Comparison of ENCODE assay signal across 8 cellular contexts in the genomic region with DNA sequence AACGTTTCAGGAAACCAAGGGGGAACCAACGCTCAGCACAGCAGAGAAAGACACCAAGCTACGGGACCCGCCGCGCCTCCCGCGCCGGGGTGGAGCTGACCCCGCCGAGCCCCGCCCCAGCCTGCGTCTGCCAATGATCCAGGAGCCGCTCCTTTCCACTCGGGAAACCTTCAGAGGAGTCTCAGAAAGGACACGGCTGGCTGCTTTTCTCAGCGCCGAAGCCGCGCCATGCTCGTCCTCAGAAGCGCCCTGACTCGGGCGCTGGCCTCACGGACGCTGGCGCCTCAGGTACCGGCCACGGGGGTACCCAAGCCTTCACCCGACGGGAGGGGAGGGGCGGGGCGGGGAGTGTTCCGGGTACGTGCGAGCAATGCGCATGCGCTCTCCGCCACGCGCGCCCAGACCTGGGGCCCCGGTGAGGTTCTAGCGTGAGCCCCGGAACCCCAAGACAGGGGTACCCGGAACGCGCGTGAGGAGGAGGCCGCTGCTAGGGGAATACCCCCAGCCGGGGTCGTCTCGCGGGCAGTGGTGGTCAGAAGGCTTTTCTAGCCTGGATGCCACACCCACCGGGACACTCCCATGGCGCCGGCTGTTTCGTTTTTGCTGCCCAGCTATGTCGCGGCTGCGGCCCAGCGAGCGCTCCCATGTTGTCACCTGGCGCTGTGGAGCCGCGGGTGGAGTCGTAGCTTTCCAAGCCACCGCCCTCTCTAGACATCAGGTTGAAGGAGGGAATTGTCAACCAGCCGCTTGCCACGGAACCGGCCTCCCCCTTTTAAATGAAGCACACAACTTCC. TPM values are rescaled to one million over a fixed set of nuclear protein-coding genes. Genes with fewer than 3 reads are reported as not detected.
DNase-seq lines count a peak whose midpoint lies in the region; ATAC-seq and TF ChIP-seq lines count a peak whose summit lies in the region.

A gene (plus strand): TSS at position 119 of the 794 bp plus-strand sequence. CDS start 110 bp downstream, at position 229.

- H3K4me2 ChIP-seq in PC-9 = peak within 1 kb of the TSS; percentile 97

- H3K27ac ChIP-seq in HUES64 (ENCODE audit: low read depth, low read length) (no peak within 1 kb of the TSS), PC-9 (peak within 1 kb of the TSS; percentile 47)

- peak; percentile 36 for DNase-seq in DMS114 treated with DMSO at 0.1 percent for 48 hours (lab: John Stamatoyannopoulos, UW; ENCODE audit: unreplicated experiment)
- peak; percentile 71 to 87 for DNase-seq in PC-9
- DNase-seq in activated T-cell treated with anti-CD3 and anti-CD28 coated beads, Interleukin-2, amount 50 U/mL, for 1 hour = peak; percentile 93
- DNase-seq in epithelial cell of proximal tubule (ENCODE audit: low read depth) = no peak
- DNase-seq in stimulated activated CD8-positive, alpha-beta memory T cell treated with anti-CD3 and anti-CD28 coated beads, Interleukin-4, amount 100 ng/mL, for 48 hours = peak; percentile 90

- WGBS in HUES64 = under 1% methylated on average over 71 of the region's 71 CpGs

- ATAC-seq in GM21515 (IDR thresholded peaks at IDR 0.05; ENCODE audit: unreplicated experiment) = peak; percentile 89

- BruUV-seq in PC-9 (replicated peaks; lab: Mats Ljungman, UMichigan) = TSS peak; percentile 80

- H3K4me1 ChIP-seq in HUES64 (ENCODE audit: insufficient read depth, low read length) (peaks cover 6% of the 10 kb centered on the region; the same call in 1 of the 2 replicates), PC-9 (replicated peaks; ENCODE audit: insufficient read depth) (peaks cover 19% of the 10 kb centered on the region), mucosa of stomach (ENCODE audit: control insufficient read depth, insufficient read depth, low read length) (peaks cover 5% of the 10 kb centered on the region)

- intact Hi-C loops in PC-9 (cut with micrococcal nuclease; ENCODE audit: unreplicated experiment) = loop anchor here (5.0 to 10.0 kb wide), 2 partner anchors 655 to 947 kb away; a partner anchor contains a TSS

- POLR2A ChIA-PET in PC-9 (lab: Charles Lee; ENCODE audit: unreplicated experiment) = interaction anchor here (0.5 to 1.0 kb wide), 4 partner anchors 495 to 1747 kb away, joined by 3 to 10 read pairs (median 4); no protein-coding TSS in a partner anchor

- H3K4me3 ChIP-seq in HUES64 (ENCODE audit: low read length) (peak within 1 kb of the TSS; percentile 92), PC-9 (peak within 1 kb of the TSS; percentile 94), epithelial cell of proximal tubule (ENCODE audit: low read depth, low read length) (peak within 1 kb of the TSS; percentile 88), mucosa of stomach (ENCODE audit: low read length) (peak within 1 kb of the TSS; percentile 87)

- H2AFZ ChIP-seq in PC-9 = peak within 1 kb of the TSS; percentile 100

- H3K9ac ChIP-seq in HUES64 (ENCODE audit: low read depth, low read length) = peak within 1 kb of the TSS; percentile 61
- peak within 1 kb of the TSS; percentile 91 for H3K9ac ChIP-seq in mucosa of stomach (ENCODE audit: low read length)

- H3F3A ChIP-seq in PC-9 (ENCODE audit: insufficient read depth, low read depth) = no peaks in the 10 kb centered on the region

- H3K9me3 ChIP-seq in HUES64 (ENCODE audit: insufficient read depth, low read depth, low read length) (no peaks in the 10 kb centered on the region), PC-9 (ENCODE audit: insufficient read depth, low read depth) (no peaks in the 10 kb centered on the region), mucosa of stomach (ENCODE audit: control insufficient read depth, low read length) (no peaks in the 10 kb centered on the region)

- no peaks in the 10 kb centered on the region for H4K20me1 ChIP-seq in PC-9 (ENCODE audit: insufficient read depth)

- peaks cover 13% of the 10 kb centered on the region; the same call in 1 of the 2 replicates for H3K79me2 ChIP-seq in PC-9 (ENCODE audit: low read depth)

- H3K36me3 ChIP-seq in HUES64 (ENCODE audit: insufficient read depth, low read length) (peaks cover 11% of the 10 kb centered on the region; the same call in 1 of the 2 replicates), PC-9 (ENCODE audit: low read depth) (peaks cover 7% of the 10 kb centered on the region; the same call in 1 of the 2 replicates), mucosa of stomach (ENCODE audit: control insufficient read depth, insufficient read depth, low read length) (no peaks in the 10 kb centered on the region)

- no peaks in the 10 kb centered on the region for H3K9me2 ChIP-seq in PC-9 (ENCODE audit: insufficient read depth)

- CTCF ChIA-PET in PC-9 (lab: Charles Lee) = no interaction called here

- H3K27me3 ChIP-seq in HUES64 (ENCODE audit: insufficient read depth, low read length) (0 out of 2 replicates have a peak, but pooled peaks cover 3% of the 10 kb centered on the region), PC-9 (ENCODE audit: insufficient read depth, low read depth) (no peaks in the 10 kb centered on the region), mucosa of stomach (ENCODE audit: control insufficient read depth, insufficient read depth, low read length) (no peaks in the 10 kb centered on the region)

- TF ChIP-seq CTCF in PC-9 (conservative IDR thresholded peaks at IDR 0.05) (no peak), epithelial cell of proximal tubule (conservative IDR thresholded peaks at IDR 0.05; ENCODE audit: low read depth, low read length) (no peak)

RNA-seq across cellular contexts. Expression of the gene that starts here (rescaled TPM):
- 10.3 TPM for polyA plus RNA-seq in HUES64 (2013, experiment 1 of 2)
- 12.8 TPM for polyA plus RNA-seq in HUES64 (2013, experiment 2 of 2)
- total RNA-seq in PC-9 (2021) = 19.8 and 21.4 TPM in 2 replicates
- 34.4 and 34.7 TPM in 2 replicates for total RNA-seq in epithelial cell of proximal tubule
